In the genomic region with DNA sequence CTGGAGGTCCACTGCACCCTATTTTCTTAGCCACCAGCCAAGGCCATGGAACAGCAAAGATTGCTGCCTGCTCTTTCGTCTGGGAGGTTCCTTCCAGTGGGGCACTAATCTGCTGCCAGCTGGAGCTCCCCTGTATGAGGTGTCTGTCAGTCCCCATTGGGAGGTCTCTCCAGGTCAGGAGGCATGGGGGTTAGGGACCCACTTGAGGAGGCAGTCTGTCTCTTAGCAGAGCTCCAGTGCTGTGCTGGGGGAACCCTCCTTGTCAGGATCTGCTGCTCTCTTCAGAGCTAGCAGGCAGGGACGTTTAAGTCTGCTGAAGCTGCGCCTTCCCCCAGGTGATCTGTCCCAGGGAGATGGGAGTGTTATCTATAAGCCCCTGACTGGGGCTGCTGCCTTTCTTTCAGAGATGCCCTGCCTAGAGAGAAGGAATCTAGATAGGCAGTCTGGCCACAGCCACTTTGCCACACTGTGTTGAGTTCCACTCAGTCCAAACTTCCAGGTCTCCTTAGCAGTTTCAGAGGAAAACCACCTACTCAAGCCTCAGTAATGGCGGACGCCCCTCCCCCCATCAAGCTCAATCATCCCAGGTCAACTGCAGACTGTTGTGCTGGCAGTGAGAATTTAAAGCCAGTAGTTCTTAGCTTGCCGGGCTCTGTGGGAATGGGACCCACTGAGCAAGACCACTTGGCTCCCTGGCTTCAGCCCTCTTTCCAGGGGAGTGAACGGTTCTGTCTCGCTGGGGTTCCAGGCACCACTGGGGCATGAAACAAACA, we compare ENCODE assay signal across 28 cellular contexts.
"Had no signal": no experiment of that assay in that cellular context is flagged by ENCODE, and none has a peak within 500 bp of the region (broad histone marks: within the 10 kb centered on the region; RNA-seq: fewer than 3 reads in every experiment).

No MANE protein-coding gene starts in this region.

- H3K36me3 ChIP-seq: left lung, lower lobe of right lung, ovary, prostate gland, suprapubic skin, thoracic aorta, tibial artery, vagina had no signal

- H3K4me3 Mint-ChIP-seq: immature natural killer cell; mesothelial cell of epicardium; naive thymus-derived CD4-positive, alpha-beta T cell; nephron; neural crest cell; stimulated activated effector memory CD8-positive, alpha-beta T cell treated with anti-CD3 and anti-CD28 coated beads, Interleukin-12 subunit alpha, Interleukin-12 subunit beta, amount 100 ng/mL, for 72 hours; stimulated activated naive CD8-positive, alpha-beta T cell treated with anti-CD3 and anti-CD28 coated beads, Interleukin-15, Interleukin-2, amounts not matched to agents 100 ng/mL and 50 ng/mL, for 24 hours; type B pancreatic cell had no signal

- H3K9me3 Mint-ChIP-seq: stimulated activated effector memory CD8-positive, alpha-beta T cell treated with anti-CD3 and anti-CD28 coated beads, Interleukin-12 subunit alpha, Interleukin-12 subunit beta, amount 100 ng/mL, for 72 hours; stimulated activated naive CD8-positive, alpha-beta T cell treated with anti-CD3 and anti-CD28 coated beads, Interleukin-15, Interleukin-2, amounts not matched to agents 100 ng/mL and 50 ng/mL, for 24 hours had no signal

- H3K36me3 Mint-ChIP-seq: immature natural killer cell; stimulated activated effector memory CD8-positive, alpha-beta T cell treated with anti-CD3 and anti-CD28 coated beads, Interleukin-12 subunit alpha, Interleukin-12 subunit beta, amount 100 ng/mL, for 72 hours had no signal

- H3K27me3 Mint-ChIP-seq: stimulated activated naive CD8-positive, alpha-beta T cell treated with anti-CD3 and anti-CD28 coated beads, Interleukin-15, Interleukin-2, amounts not matched to agents 100 ng/mL and 50 ng/mL, for 24 hours; type B pancreatic cell had no signal

- DNase-seq: hippocampal formation; immature natural killer cell; kidney; left colon; left lung; lower lobe of right lung; mammary epithelial cell; mesenchymal stem cell; mucosa of descending colon; naive thymus-derived CD4-positive, alpha-beta T cell; ovary; retina; right cardiac atrium; stimulated activated CD4-positive, alpha-beta T cell treated with anti-CD3 and anti-CD28 coated beads, Interleukin-4, amount 100 ng/mL, for 24 hours; stimulated activated naive CD4-positive, alpha-beta T cell; tibial artery had no signal

- H3K27ac ChIP-seq: left lung, lower lobe of right lung, ovary, prostate gland, skin epidermis, suprapubic skin, thoracic aorta, tibial artery, vagina had no signal

- H3K4me3 ChIP-seq: left lung, lower lobe of right lung, mucosa of descending colon, ovary, prostate gland, skin epidermis, suprapubic skin, thoracic aorta, tibial artery, vagina had no signal

- H3K27me3 ChIP-seq: left lung, ovary, suprapubic skin, tibial artery, vagina had no signal

- H3K4me1 Mint-ChIP-seq: immature natural killer cell; naive thymus-derived CD4-positive, alpha-beta T cell; neural crest cell; stimulated activated effector memory CD8-positive, alpha-beta T cell treated with anti-CD3 and anti-CD28 coated beads, Interleukin-12 subunit alpha, Interleukin-12 subunit beta, amount 100 ng/mL, for 72 hours had no signal

- H3K27ac Mint-ChIP-seq: immature natural killer cell; mesothelial cell of epicardium; naive thymus-derived CD4-positive, alpha-beta T cell; stimulated activated effector memory CD8-positive, alpha-beta T cell treated with anti-CD3 and anti-CD28 coated beads, Interleukin-12 subunit alpha, Interleukin-12 subunit beta, amount 100 ng/mL, for 72 hours; stimulated activated naive CD8-positive, alpha-beta T cell treated with anti-CD3 and anti-CD28 coated beads, Interleukin-15, Interleukin-2, amounts not matched to agents 100 ng/mL and 50 ng/mL, for 24 hours; type B pancreatic cell had no signal

- H3K4me1 ChIP-seq: left lung, lower lobe of right lung, prostate gland, suprapubic skin, tibial artery, vagina had no signal

- ATAC-seq: left colon; left lung; lower lobe of right lung; mucosa of descending colon; naive thymus-derived CD4-positive, alpha-beta T cell; right cardiac atrium; sciatic nerve; stimulated activated effector memory CD8-positive, alpha-beta T cell treated with anti-CD3 and anti-CD28 coated beads, Interleukin-12 subunit alpha, Interleukin-12 subunit beta, amount 100 ng/mL, for 72 hours had no signal

- H3K9me3 ChIP-seq: lower lobe of right lung, mucosa of descending colon, ovary, prostate gland, suprapubic skin, thoracic aorta, tibial artery, vagina had no signal
